ENCODE assay signal across 8 cellular contexts in the genomic region with DNA sequence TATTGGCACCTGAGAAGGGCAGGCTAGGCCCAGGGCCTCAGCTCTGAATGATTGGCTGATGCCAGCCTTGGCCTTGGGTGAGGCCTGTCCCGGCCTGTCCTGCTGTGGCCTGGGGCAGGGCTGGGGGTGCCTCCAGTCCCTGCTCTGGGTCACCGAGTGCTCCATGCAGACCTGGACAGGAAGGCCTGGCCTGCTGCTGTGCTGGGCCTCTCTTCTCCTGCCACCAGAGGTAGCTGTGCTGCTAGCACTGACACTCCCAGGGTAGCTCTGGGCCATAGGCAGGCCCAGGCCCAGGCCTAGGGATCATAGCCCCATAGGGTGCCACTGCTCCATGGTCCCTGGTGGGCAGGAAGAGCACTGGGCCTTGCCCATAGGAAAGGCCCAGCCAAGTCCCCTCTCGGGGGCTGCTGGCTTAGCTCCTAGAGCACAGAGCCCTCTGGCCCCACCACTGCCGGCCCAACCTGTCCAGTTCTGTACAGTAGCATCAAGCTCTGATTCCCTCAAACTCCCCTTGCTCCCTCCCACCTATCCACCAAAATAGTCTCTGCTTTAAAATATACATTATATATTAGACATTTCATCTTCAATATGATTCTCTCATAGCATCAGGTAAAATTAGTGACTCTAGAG. TPM values are rescaled to one million over a fixed set of nuclear protein-coding genes. Genes with fewer than 3 reads are reported as not detected.
DNase-seq lines count a peak whose midpoint lies in the region; ATAC-seq and TF ChIP-seq lines count a peak whose summit lies in the region.

No MANE protein-coding gene starts in this region.

- DNase-seq in AG20443 (ENCODE audit: low spot score) (peak; percentile 73), HAP-1 (ENCODE audit: low spot score in 2 of 2) (peak; percentile 34 to 51), RWPE2 (ENCODE audit: low spot score) (peak; percentile 70), fibroblast of lung (ENCODE audit: low read depth in 2 of 2) (peak; percentile 66 to 68), posterior vena cava (ENCODE audit: low spot score) (peak; percentile 82), NCI-H345 (lab: John Stamatoyannopoulos, UW) (no peak)
- no peak for DNase-seq in activated naive CD4-positive, alpha-beta T cell treated with anti-CD3 and anti-CD28 coated beads, Interleukin-2, amount 10 ng/mL, durations not matched to agents 7 days and 5 days

- H3K4me3 Mint-ChIP-seq in activated naive CD4-positive, alpha-beta T cell treated with anti-CD3 and anti-CD28 coated beads, Interleukin-2, amount 10 ng/mL, durations not matched to agents 7 days and 5 days, result no peak overlapping the region

- no peaks in the 10 kb centered on the region for H3K9me3 Mint-ChIP-seq in activated naive CD4-positive, alpha-beta T cell treated with anti-CD3 and anti-CD28 coated beads, Interleukin-2, amount 10 ng/mL, durations not matched to agents 7 days and 5 days

- no peaks in the 10 kb centered on the region for H3K36me3 ChIP-seq in HAP-1 (replicated peaks)
- no peaks in the 10 kb centered on the region for H3K36me3 ChIP-seq in RWPE2 (ENCODE audit: low read depth)
- H3K36me3 ChIP-seq in fibroblast of lung (ENCODE audit: control insufficient read depth, insufficient read depth, low read length), result peaks cover 10% of the 10 kb centered on the region

- H3K4me1 ChIP-seq in HAP-1 (no peaks in the 10 kb centered on the region), RWPE2 (ENCODE audit: insufficient read depth, poor library complexity, severe bottlenecking) (peaks cover 15% of the 10 kb centered on the region), fibroblast of lung (ENCODE audit: control insufficient read depth, extremely low read depth, insufficient read depth, low read length) (peaks cover 27% of the 10 kb centered on the region)

- H3K27ac ChIP-seq in RWPE2 (ENCODE audit: poor library complexity, severe bottlenecking) (peak overlapping the region; percentile 91), fibroblast of lung (ENCODE audit: insufficient read depth, low read length) (peak overlapping the region; percentile 78)

- peak overlapping the region; percentile 20 for H3K9ac ChIP-seq in fibroblast of lung (ENCODE audit: insufficient read depth, low read length)

- H3K79me2 ChIP-seq in fibroblast of lung (ENCODE audit: control insufficient read depth, insufficient read depth, low read length), result no peaks in the 10 kb centered on the region

- H3K4me3 ChIP-seq in HAP-1 (no peak overlapping the region), RWPE2 (ENCODE audit: severe bottlenecking) (no peak overlapping the region), fibroblast of lung (replicated peaks in 1 of 4; ENCODE audit: control extremely low read depth in 1 of 4, insufficient read depth in 1 of 4, low read depth in 3 of 4, low read length in 4 of 4) (no peak overlapping the region)

- H3K36me3 Mint-ChIP-seq in activated naive CD4-positive, alpha-beta T cell treated with anti-CD3 and anti-CD28 coated beads, Interleukin-2, amount 10 ng/mL, durations not matched to agents 7 days and 5 days, result no peaks in the 10 kb centered on the region

- intact Hi-C loops in posterior vena cava (cut with DNase I), result loop anchor here in 1 of 2 donors (5.0 kb wide), 1 partner anchor 131 kb away; a partner anchor contains a TSS

- no peak overlapping the region for H3K4me2 ChIP-seq in fibroblast of lung (ENCODE audit: extremely low read depth, insufficient read depth, low read length)

- in situ Hi-C loops in HAP-1 (cut with MboI; ENCODE audit: low sequenced_read_pairs), result loop anchor here (25.0 kb wide), 1 partner anchor 271 kb away; no protein-coding TSS in a partner anchor

- H3K27me3 ChIP-seq in HAP-1 (ENCODE audit: low read depth), result no peaks in the 10 kb centered on the region
- no peaks in the 10 kb centered on the region for H3K27me3 ChIP-seq in RWPE2 (ENCODE audit: insufficient read depth, poor library complexity, severe bottlenecking)
- H3K27me3 ChIP-seq in fibroblast of lung (ENCODE audit: control insufficient read depth, insufficient read depth, low read length), result no peaks in the 10 kb centered on the region

- H3K4me1 Mint-ChIP-seq in activated naive CD4-positive, alpha-beta T cell treated with anti-CD3 and anti-CD28 coated beads, Interleukin-2, amount 10 ng/mL, durations not matched to agents 7 days and 5 days, result no peaks in the 10 kb centered on the region

- H4K20me1 ChIP-seq in fibroblast of lung (ENCODE audit: control insufficient read depth, extremely low read depth, insufficient read depth, low read length), result no peaks in the 10 kb centered on the region

- ATAC-seq in RWPE2 (ENCODE audit: low read depth) (peak; percentile 86), HG03280 (IDR thresholded peaks at IDR 0.05; ENCODE audit: unreplicated experiment) (no peak)

- H3K9me3 ChIP-seq in HAP-1 (no peaks in the 10 kb centered on the region), RWPE2 (ENCODE audit: severe bottlenecking) (no peaks in the 10 kb centered on the region), fibroblast of lung (ENCODE audit: control insufficient read depth, insufficient read depth, low read depth, low read length) (no peaks in the 10 kb centered on the region)

- CTCF ChIA-PET in activated naive CD4-positive, alpha-beta T cell treated with anti-CD3 and anti-CD28 coated beads, Interleukin-2, amount 10 ng/mL, durations not matched to agents 7 days and 5 days (lab: Charles Lee), result no interaction called here

- peaks cover under 1% of the 10 kb centered on the region for H3K27me3 Mint-ChIP-seq in activated naive CD4-positive, alpha-beta T cell treated with anti-CD3 and anti-CD28 coated beads, Interleukin-2, amount 10 ng/mL, durations not matched to agents 7 days and 5 days

- H3K27ac Mint-ChIP-seq in activated naive CD4-positive, alpha-beta T cell treated with anti-CD3 and anti-CD28 coated beads, Interleukin-2, amount 10 ng/mL, durations not matched to agents 7 days and 5 days, result no peak overlapping the region

- H2AFZ ChIP-seq in fibroblast of lung (ENCODE audit: low read length), result no peak overlapping the region

- TF ChIP-seq CTCF in RWPE2 (IDR thresholded peaks at IDR 0.05; ENCODE audit: poor library complexity, severe bottlenecking) (peak; percentile 85), fibroblast of lung (conservative IDR thresholded peaks at IDR 0.05 in 1 of 2, IDR thresholded peaks at IDR 0.05 in 1 of 2; ENCODE audit: low read depth in 1 of 2, low read length in 2 of 2) (peak; percentile 71 to 73)

RNA-seq across cellular contexts. Expression of a gene that starts 18.2 kb away (rescaled TPM):
- total RNA-seq in fibroblast of lung (8.2 and 15.5 TPM in 2 replicates), posterior vena cava (10 to 100 TPM; 27.7 to 28.9 TPM)
- polyA plus RNA-seq in fibroblast of lung, result 7.9 and 11.8 TPM in 2 replicates
- 10.2 and 12.5 TPM in 2 replicates for polyA plus RNA-seq in fibroblast of lung (2012)
- 16.0 and 39.9 TPM in 2 replicates for polyA minus RNA-seq in fibroblast of lung (ENCODE audit: low replicate concordance)

Comparison
In these comparisons a context has a peak if more than half of its experiments do, and no peak if none do; other contexts are left out.
1. DNase-seq: peak in AG20443 (single experiment), HAP-1 (2 of 2), RWPE2 (single experiment), fibroblast of lung (2 of 2) and posterior vena cava (single experiment); none in NCI-H345 (single experiment) and activated naive CD4-positive, alpha-beta T cell treated with anti-CD3 and anti-CD28 coated beads, Interleukin-2, amount 10 ng/mL, durations not matched to agents 7 days and 5 days (single experiment).